ENCODE assay signal across 8 cellular contexts in the genomic region with DNA sequence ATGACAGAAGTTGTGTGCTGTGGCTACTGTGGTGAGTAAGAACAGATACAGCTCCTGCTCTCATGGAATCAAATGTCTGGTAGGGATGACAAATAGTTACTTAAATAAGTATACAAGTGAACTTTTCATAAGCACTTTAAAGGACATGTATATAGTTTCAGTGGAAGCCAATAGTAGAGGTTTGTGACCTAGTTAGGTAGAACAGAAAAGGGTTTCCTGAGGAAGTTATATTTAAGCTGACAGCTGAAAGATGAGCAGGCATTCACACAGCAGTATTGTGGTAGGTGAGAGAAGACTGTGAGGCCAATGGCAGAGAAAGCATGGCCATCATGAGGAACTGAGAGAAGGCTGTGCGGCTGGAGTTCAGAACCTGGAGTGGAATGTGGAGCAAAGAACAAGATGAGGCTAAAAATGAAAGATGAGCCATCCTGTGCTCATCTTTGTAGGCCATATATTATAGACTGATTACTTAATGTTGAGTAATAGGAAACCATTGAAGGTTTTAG. TPM values are rescaled to one million over a fixed set of nuclear protein-coding genes. Genes with fewer than 3 reads are reported as not detected.
DNase-seq lines count a peak whose midpoint lies in the region; ATAC-seq and FAIRE-seq lines count a peak whose summit lies in the region.

No MANE protein-coding gene starts in this region.

- H3K36me3 Mint-ChIP-seq in activated naive CD4-positive, alpha-beta T cell treated with anti-CD3 and anti-CD28 coated beads, Interleukin-2, amount 50 U/mL, for 72 hours = no peaks in the 10 kb centered on the region
- H3K36me3 Mint-ChIP-seq in activated naive CD4-positive, alpha-beta T cell treated with anti-CD3 and anti-CD28 coated beads for 36 hours (ENCODE audit: low read depth) = peaks cover 1% of the 10 kb centered on the region

- no peak overlapping the region for H3K27ac Mint-ChIP-seq in activated naive CD4-positive, alpha-beta T cell treated with anti-CD3 and anti-CD28 coated beads, Interleukin-2, amount 50 U/mL, for 72 hours
- H3K27ac Mint-ChIP-seq in activated naive CD4-positive, alpha-beta T cell treated with anti-CD3 and anti-CD28 coated beads for 36 hours = no peak overlapping the region
- H3K27ac Mint-ChIP-seq in stimulated activated naive CD8-positive, alpha-beta T cell treated with anti-CD3 and anti-CD28 coated beads, Interleukin-15, amount 100 ng/mL, for 72 hours = no peak overlapping the region

- H3K9me3 Mint-ChIP-seq in activated naive CD4-positive, alpha-beta T cell treated with anti-CD3 and anti-CD28 coated beads, Interleukin-2, amount 50 U/mL, for 72 hours = peaks cover 0 to 1% of the 10 kb centered on the region in 2 donors
- H3K9me3 Mint-ChIP-seq in activated naive CD4-positive, alpha-beta T cell treated with anti-CD3 and anti-CD28 coated beads for 36 hours = peaks cover 2% of the 10 kb centered on the region
- no peaks in the 10 kb centered on the region for H3K9me3 Mint-ChIP-seq in stimulated activated naive CD8-positive, alpha-beta T cell treated with anti-CD3 and anti-CD28 coated beads, Interleukin-15, amount 100 ng/mL, for 72 hours

- H3K27me3 Mint-ChIP-seq in activated naive CD4-positive, alpha-beta T cell treated with anti-CD3 and anti-CD28 coated beads for 36 hours (ENCODE audit: low read depth) = no peaks in the 10 kb centered on the region
- no peaks in the 10 kb centered on the region for H3K27me3 Mint-ChIP-seq in stimulated activated naive CD8-positive, alpha-beta T cell treated with anti-CD3 and anti-CD28 coated beads, Interleukin-15, amount 100 ng/mL, for 72 hours

- no peak for DNase-seq in activated naive CD4-positive, alpha-beta T cell treated with anti-CD3 and anti-CD28 coated beads, Interleukin-2, amount 50 U/mL, for 72 hours (ENCODE audit: low spot score in 2 of 2)
- DNase-seq in activated naive CD4-positive, alpha-beta T cell treated with anti-CD3 and anti-CD28 coated beads for 36 hours = no peak
- peak; percentile 46 for DNase-seq in RCC 7860 (ENCODE audit: low spot score)
- no peak for DNase-seq in stimulated activated naive CD8-positive, alpha-beta T cell treated with anti-CD3 and anti-CD28 coated beads, Interleukin-15, amount 100 ng/mL, for 72 hours
- DNase-seq in COLO829 (ENCODE audit: low spot score) = no peak
- DNase-seq in SHP77 (lab: John Stamatoyannopoulos, UW) = no peak
- DNase-seq in central memory CD4-positive, alpha-beta T cell = no peak

- ATAC-seq in activated naive CD4-positive, alpha-beta T cell treated with anti-CD3 and anti-CD28 coated beads, Interleukin-2, amount 50 U/mL, for 72 hours = peak; percentile 28 to 77
- peak; percentile 92 for ATAC-seq in HG02938 (IDR thresholded peaks at IDR 0.05; ENCODE audit: unreplicated experiment)
- peak; percentile 42 for ATAC-seq in stimulated activated naive CD8-positive, alpha-beta T cell treated with anti-CD3 and anti-CD28 coated beads, Interleukin-15, amount 100 ng/mL, for 72 hours

- CTCF ChIA-PET in activated naive CD4-positive, alpha-beta T cell treated with anti-CD3 and anti-CD28 coated beads for 36 hours (lab: Charles Lee) = no interaction called here

- FAIRE-seq in RCC 7860 (lab: Jason Lieb, UNC) = no peak

- H3K4me1 Mint-ChIP-seq in activated naive CD4-positive, alpha-beta T cell treated with anti-CD3 and anti-CD28 coated beads for 36 hours (ENCODE audit: low read depth) = peaks cover 7% of the 10 kb centered on the region
- peaks cover 6% of the 10 kb centered on the region for H3K4me1 Mint-ChIP-seq in stimulated activated naive CD8-positive, alpha-beta T cell treated with anti-CD3 and anti-CD28 coated beads, Interleukin-15, amount 100 ng/mL, for 72 hours

- H3K4me3 Mint-ChIP-seq in activated naive CD4-positive, alpha-beta T cell treated with anti-CD3 and anti-CD28 coated beads for 36 hours = no peak overlapping the region
- no peak overlapping the region for H3K4me3 Mint-ChIP-seq in stimulated activated naive CD8-positive, alpha-beta T cell treated with anti-CD3 and anti-CD28 coated beads, Interleukin-15, amount 100 ng/mL, for 72 hours

- intact Hi-C loops in activated naive CD4-positive, alpha-beta T cell treated with anti-CD3 and anti-CD28 coated beads for 36 hours (cut with micrococcal nuclease) = no loop called here

RNA-seq across cellular contexts. Expression of gene FAM174A, which starts 15.4 kb away (rescaled TPM):
- 1 to 10 TPM; 3.9 to 6.1 TPM for total RNA-seq in activated naive CD4-positive, alpha-beta T cell treated with anti-CD3 and anti-CD28 coated beads, Interleukin-2, amount 50 U/mL, for 72 hours
- total RNA-seq in activated naive CD4-positive, alpha-beta T cell treated with anti-CD3 and anti-CD28 coated beads for 36 hours = 1 to 10 TPM; 3.1 to 3.9 TPM

Comparison
In these comparisons a context has a peak if more than half of its experiments do, and no peak if none do; other contexts are left out.
1. ATAC-seq: peak in every context shown above with its lines; median percentile 92 in HG02938; 52 in activated naive CD4-positive, alpha-beta T cell treated with anti-CD3 and anti-CD28 coated beads, Interleukin-2, amount 50 U/mL, for 72 hours; 42 in stimulated activated naive CD8-positive, alpha-beta T cell treated with anti-CD3 and anti-CD28 coated beads, Interleukin-15, amount 100 ng/mL, for 72 hours.